Comparison of ENCODE assay signal across 14 cellular contexts in genomic region chr22:49892226-49892899, GRCh38.
"Had no signal": no experiment of that assay in that cellular context is flagged by ENCODE, and none has a peak within 500 bp of the region (broad histone marks: within the 10 kb centered on the region; RNA-seq: fewer than 3 reads in every experiment).

No MANE protein-coding gene starts in this region.

- H3K9me3 ChIP-seq: lower lobe of right lung had no signal

- H3K27me3 ChIP-seq: cardiac muscle cell, stomach, tibial nerve had no signal

- H3K4me1 ChIP-seq: lower lobe of right lung, stomach, tibial nerve had no signal

- H3K36me3 ChIP-seq: cardiac muscle cell had no signal

- DNase-seq: activated CD4-positive, alpha-beta T cell treated with anti-CD3 and anti-CD28 coated beads for 1 hour; activated CD4-positive, alpha-beta T cell treated with anti-CD3 and anti-CD28 coated beads, Interleukin-2, amount 50 U/mL, for 48 hours; activated naive CD4-positive, alpha-beta T cell treated with Interleukin-2 at 50 U/mL for 16 hours; dermis blood vessel endothelial cell; hippocampal formation; kidney glomerular epithelial cell; lower lobe of right lung; natural killer cell; nucleus accumbens; stimulated activated CD4-positive, alpha-beta T cell treated with anti-CD3 and anti-CD28 coated beads, Interleukin-4, amount 100 ng/mL, for 4 hours; stomach; T-helper 9 cell had no signal

- H3K27ac Mint-ChIP-seq: natural killer cell had no signal

- ATAC-seq: lower lobe of right lung, natural killer cell had no signal

- H3K4me3 Mint-ChIP-seq: natural killer cell had no signal

- H3K27ac ChIP-seq: cardiac muscle cell, lower lobe of right lung, stomach, tibial nerve had no signal

- H3K4me3 ChIP-seq: cardiac muscle cell, lower lobe of right lung, stomach, tibial nerve had no signal
